In genomic region chr1:178093958-178094751, GRCh38 we compare ENCODE assay signal across 8 cellular contexts. TPM values are rescaled to one million over a fixed set of nuclear protein-coding genes. Genes with fewer than 3 reads are reported as not detected.
A peak's percentile ranks its signal among the peaks of the same experiment; 100 is the strongest.
DNase-seq lines count a peak whose midpoint lies in the region; ATAC-seq and TF ChIP-seq lines count a peak whose summit lies in the region.

Gene RASAL2 (plus strand): TSS chr1:178094104. CDS start chr1:178094493, 389 bp downstream.

- H3K4me1 ChIP-seq in rectal smooth muscle tissue (ENCODE audit: control insufficient read depth, insufficient read depth, low read length) = peaks cover 18% of the 10 kb centered on the region

- intact Hi-C loops in MCF 10A (cut with micrococcal nuclease) = loop anchor here (1.0 to 5.0 kb wide), 6 partner anchors 32 to 189 kb away; no protein-coding TSS in a partner anchor

- no peaks in the 10 kb centered on the region for H3K27me3 Mint-ChIP-seq in MCF 10A (ENCODE audit: insufficient read depth, unreplicated experiment)

- peak; percentile 39 for ATAC-seq in GM19043 (IDR thresholded peaks at IDR 0.05; ENCODE audit: low read depth, unreplicated experiment)
- peak; percentile 32 for ATAC-seq in HG03139 (IDR thresholded peaks at IDR 0.05; ENCODE audit: unreplicated experiment)

- DNase-seq in COR-L47 (lab: John Stamatoyannopoulos, UW) = peak; percentile 64
- peak; percentile 37 to 38 for DNase-seq in NOMO-1 (lab: John Stamatoyannopoulos, UW; ENCODE audit: unreplicated experiment in 2 of 2)
- peak; percentile 75 for DNase-seq in MCF 10A (ENCODE audit: unreplicated experiment)
- no peak for DNase-seq in NCI-H2196 (lab: John Stamatoyannopoulos, UW; ENCODE audit: unreplicated experiment)

- peaks cover 43% of the 10 kb centered on the region for H3K4me1 Mint-ChIP-seq in MCF 10A (ENCODE audit: insufficient read depth, unreplicated experiment)

- no peaks in the 10 kb centered on the region for H3K36me3 ChIP-seq in rectal smooth muscle tissue (ENCODE audit: control insufficient read depth, insufficient read depth, low read length)

- peak within 1 kb of the TSS; percentile 92 for H3K27ac ChIP-seq in rectal smooth muscle tissue (ENCODE audit: low read depth, low read length)

- TF ChIP-seq CTCF in MCF 10A (IDR thresholded peaks at IDR 0.05; ENCODE audit: unreplicated experiment) = no peak

- H3K27ac Mint-ChIP-seq in MCF 10A (ENCODE audit: low read depth, unreplicated experiment) = peak within 1 kb of the TSS; percentile 96

- POLR2A ChIA-PET in MCF 10A (lab: Yijun Ruan, JAX) = interaction anchor here (0.6 to 9.0 kb wide), 39 partner anchors 8 to 1109 kb away, joined by 3 to 100 read pairs (median 5); no protein-coding TSS in a partner anchor

- H3K9ac ChIP-seq in rectal smooth muscle tissue (ENCODE audit: low read length) = peak within 1 kb of the TSS; percentile 22

- CTCF ChIA-PET in MCF 10A (lab: Yijun Ruan, JAX) = interaction anchor here (0.6 to 4.3 kb wide), 43 partner anchors 10 to 207 kb away, joined by 3 to 47 read pairs (median 4); no protein-coding TSS in a partner anchor

- peak within 1 kb of the TSS; percentile 88 for H3K4me3 ChIP-seq in iPS-11a (ENCODE audit: low read depth, low read length)
- H3K4me3 ChIP-seq in rectal smooth muscle tissue (ENCODE audit: low read length) = peak within 1 kb of the TSS; percentile 83

- no peaks in the 10 kb centered on the region for H3K9me3 Mint-ChIP-seq in MCF 10A (ENCODE audit: unreplicated experiment)

- H3K36me3 Mint-ChIP-seq in MCF 10A (ENCODE audit: insufficient read depth, unreplicated experiment) = no peaks in the 10 kb centered on the region

- no peaks in the 10 kb centered on the region for H3K27me3 ChIP-seq in rectal smooth muscle tissue (ENCODE audit: control insufficient read depth, insufficient read depth, low read length)

- peak within 1 kb of the TSS; percentile 82 for H3K4me3 Mint-ChIP-seq in MCF 10A (ENCODE audit: unreplicated experiment)

- BruUV-seq in MCF 10A (replicated peaks; lab: Mats Ljungman, UMichigan) = no TSS peak

RNA-seq across cellular contexts. Expression of gene RASAL2, which starts in this region (rescaled TPM):
- total RNA-seq in MCF 10A (2022) = 56.9 and 62.4 TPM in 2 replicates
